2 cellular contexts compared by ENCODE assay signal in the genomic region with DNA sequence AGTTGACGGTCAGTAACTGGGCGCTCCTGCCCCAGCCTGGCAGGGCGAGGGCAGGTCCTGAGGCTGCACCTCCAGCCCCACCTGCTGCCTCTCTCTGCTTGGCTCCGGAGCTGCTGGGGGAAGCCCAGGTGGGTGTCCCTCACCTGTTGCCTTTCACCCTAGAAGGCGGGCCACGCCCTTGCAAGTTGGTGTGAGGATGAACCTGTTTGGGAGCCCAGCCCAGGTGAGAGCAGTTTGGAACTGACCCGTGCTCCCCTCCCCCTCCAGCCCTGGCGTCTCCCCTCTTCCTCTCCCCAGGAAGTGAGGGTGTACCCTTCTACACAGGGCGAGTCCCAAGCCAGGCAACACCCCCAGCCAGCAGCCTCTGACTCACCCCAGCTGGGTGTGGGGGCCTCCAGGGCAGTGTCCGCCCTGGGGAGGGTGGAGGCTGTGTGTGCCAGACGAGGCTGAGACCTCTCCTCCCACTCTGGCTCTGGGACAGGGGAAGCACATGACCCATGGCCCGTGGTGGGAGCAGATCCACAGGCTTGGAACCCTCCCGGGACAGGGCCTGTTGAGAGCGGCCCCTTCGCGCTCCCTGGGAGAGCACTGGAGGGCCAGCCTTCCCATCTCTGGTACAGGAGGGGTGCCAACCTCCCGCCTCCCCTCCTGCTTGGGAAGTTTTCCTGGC.
TF ChIP-seq lines count a peak whose summit lies in the region.

No MANE protein-coding gene starts in this region.

TF ChIP-seq in IMR-90, 13 proteins besides CTCF, POLR2A, EP300 and RAD21 (continued from another document):
- 0 out of 2 replicates have a peak, but pooled peaks have one; percentile 11 for TF ChIP-seq MXI1 (IDR thresholded peaks at IDR 0.05; ENCODE audit: borderline replicate concordance, low read depth, low read length)
- no peak for TF ChIP-seq MAFK (IDR thresholded peaks at IDR 0.05; ENCODE audit: low read depth, low read length)
- TF ChIP-seq, protein P1, sequence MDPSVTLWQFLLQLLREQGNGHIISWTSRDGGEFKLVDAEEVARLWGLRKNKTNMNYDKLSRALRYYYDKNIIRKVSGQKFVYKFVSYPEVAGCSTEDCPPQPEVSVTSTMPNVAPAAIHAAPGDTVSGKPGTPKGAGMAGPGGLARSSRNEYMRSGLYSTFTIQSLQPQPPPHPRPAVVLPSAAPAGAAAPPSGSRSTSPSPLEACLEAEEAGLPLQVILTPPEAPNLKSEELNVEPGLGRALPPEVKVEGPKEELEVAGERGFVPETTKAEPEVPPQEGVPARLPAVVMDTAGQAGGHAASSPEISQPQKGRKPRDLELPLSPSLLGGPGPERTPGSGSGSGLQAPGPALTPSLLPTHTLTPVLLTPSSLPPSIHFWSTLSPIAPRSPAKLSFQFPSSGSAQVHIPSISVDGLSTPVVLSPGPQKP (IDR thresholded peaks at IDR 0.05; ENCODE audit: borderline replicate concordance, low read depth, low read length): no peak
- peak; percentile 96 for TF ChIP-seq MAZ (IDR thresholded peaks at IDR 0.05; ENCODE audit: borderline replicate concordance, low read depth, low read length)
- no peak for TF ChIP-seq CEBPB (IDR thresholded peaks at IDR 0.05; ENCODE audit: low read depth, low read length)
- no peak for TF ChIP-seq NFE2L2 (IDR thresholded peaks at IDR 0.05; ENCODE audit: low read depth, low read length)
- TF ChIP-seq SMC3 (IDR thresholded peaks at IDR 0.05; ENCODE audit: low read depth, low read length): no peak
- TF ChIP-seq RFX5 (IDR thresholded peaks at IDR 0.05; ENCODE audit: low read depth, low read length): no peak
- TF ChIP-seq BHLHE40 (IDR thresholded peaks at IDR 0.05; ENCODE audit: low read depth, low read length): 0 out of 2 replicates have a peak, but pooled peaks have one; percentile 25
- TF ChIP-seq, protein P2, sequence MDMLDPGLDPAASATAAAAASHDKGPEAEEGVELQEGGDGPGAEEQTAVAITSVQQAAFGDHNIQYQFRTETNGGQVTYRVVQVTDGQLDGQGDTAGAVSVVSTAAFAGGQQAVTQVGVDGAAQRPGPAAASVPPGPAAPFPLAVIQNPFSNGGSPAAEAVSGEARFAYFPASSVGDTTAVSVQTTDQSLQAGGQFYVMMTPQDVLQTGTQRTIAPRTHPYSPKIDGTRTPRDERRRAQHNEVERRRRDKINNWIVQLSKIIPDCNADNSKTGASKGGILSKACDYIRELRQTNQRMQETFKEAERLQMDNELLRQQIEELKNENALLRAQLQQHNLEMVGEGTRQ (IDR thresholded peaks at IDR 0.05; ENCODE audit: low read depth, low read length): peak; percentile 75
- no peak for TF ChIP-seq RCOR1 (IDR thresholded peaks at IDR 0.05; ENCODE audit: insufficient replicate concordance, low read length)

TF ChIP-seq in WTC11, 78 proteins besides CTCF, POLR2A, EP300 and RAD21 (continued from another document):
- TF ChIP-seq IRF2 (CRISPR knock-in tag; IDR thresholded peaks at IDR 0.05; ENCODE audit: borderline replicate concordance, low read depth): no peak
- TF ChIP-seq MYBL2 (CRISPR knock-in tag; IDR thresholded peaks at IDR 0.05): no peak
- TF ChIP-seq, protein P3, sequence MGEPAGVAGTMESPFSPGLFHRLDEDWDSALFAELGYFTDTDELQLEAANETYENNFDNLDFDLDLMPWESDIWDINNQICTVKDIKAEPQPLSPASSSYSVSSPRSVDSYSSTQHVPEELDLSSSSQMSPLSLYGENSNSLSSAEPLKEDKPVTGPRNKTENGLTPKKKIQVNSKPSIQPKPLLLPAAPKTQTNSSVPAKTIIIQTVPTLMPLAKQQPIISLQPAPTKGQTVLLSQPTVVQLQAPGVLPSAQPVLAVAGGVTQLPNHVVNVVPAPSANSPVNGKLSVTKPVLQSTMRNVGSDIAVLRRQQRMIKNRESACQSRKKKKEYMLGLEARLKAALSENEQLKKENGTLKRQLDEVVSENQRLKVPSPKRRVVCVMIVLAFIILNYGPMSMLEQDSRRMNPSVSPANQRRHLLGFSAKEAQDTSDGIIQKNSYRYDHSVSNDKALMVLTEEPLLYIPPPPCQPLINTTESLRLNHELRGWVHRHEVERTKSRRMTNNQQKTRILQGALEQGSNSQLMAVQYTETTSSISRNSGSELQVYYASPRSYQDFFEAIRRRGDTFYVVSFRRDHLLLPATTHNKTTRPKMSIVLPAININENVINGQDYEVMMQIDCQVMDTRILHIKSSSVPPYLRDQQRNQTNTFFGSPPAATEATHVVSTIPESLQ (CRISPR knock-in tag; IDR thresholded peaks at IDR 0.05): no peak
